In the genomic region with DNA sequence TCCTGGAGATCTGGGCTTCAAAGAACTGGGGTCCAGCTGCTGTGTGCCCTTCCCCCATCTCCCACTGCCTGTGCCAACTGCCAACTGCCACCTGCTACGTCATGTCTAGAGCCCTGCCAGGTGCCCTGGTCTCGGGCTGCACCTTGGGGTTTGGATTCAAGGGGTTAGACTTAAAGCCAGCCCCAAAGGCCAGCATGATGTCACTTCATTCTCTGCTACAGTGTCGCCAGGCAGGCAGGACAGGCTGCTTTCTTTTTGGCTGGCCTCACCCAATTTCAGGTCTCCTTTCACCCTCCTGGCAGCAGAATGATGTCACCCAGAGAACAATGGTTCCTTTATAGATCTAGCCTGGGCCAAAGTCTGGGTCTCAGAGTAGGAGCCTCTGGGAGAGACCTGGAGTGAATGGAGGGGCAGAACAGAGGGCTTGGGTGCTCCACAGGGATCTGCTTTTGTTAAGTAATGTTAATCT, we compare ENCODE assay signal across 1 cellular context.
TF ChIP-seq lines count a peak whose summit lies in the region.

No MANE protein-coding gene starts in this region.

TF ChIP-seq in GM12878, 131 proteins besides CTCF, POLR2A, EP300 and RAD21 (continued from another document):
- TF ChIP-seq KAT2A (conservative IDR thresholded peaks at IDR 0.05; ENCODE audit: control insufficient read depth, low read depth, low read length) (no peak), ZSCAN29 (IDR thresholded peaks at IDR 0.05) (no peak), RCOR1 (conservative IDR thresholded peaks at IDR 0.05; ENCODE audit: low read depth, low read length) (no peak), SMAD1 (IDR thresholded peaks at IDR 0.05; ENCODE audit: low read depth, partially characterized antibody) (no peak), USF1 (IDR thresholded peaks at IDR 0.05; ENCODE audit: borderline replicate concordance, extremely low read length, insufficient read depth, low read depth, low read length) (no peak), SP1 (IDR thresholded peaks at IDR 0.05; ENCODE audit: low read depth, low read length) (no peak), BCL3 (IDR thresholded peaks at IDR 0.05; ENCODE audit: borderline replicate concordance, insufficient read depth, low read depth, low read length, poor library complexity, severe bottlenecking) (no peak), BHLHE40 (IDR thresholded peaks at IDR 0.05; ENCODE audit: borderline replicate concordance in 1 of 2, low read depth in 2 of 2, low read length in 1 of 2) (0 out of 4 replicates have a peak, but pooled peaks of 1 of the 2 experiments have one; percentile 14), EZH2 (IDR thresholded peaks at IDR 0.05; ENCODE audit: borderline replicate concordance, control insufficient read depth, low read depth, low read length) (no peak), MTA2 (IDR thresholded peaks at IDR 0.05; ENCODE audit: low read depth) (no peak), ELK1 (IDR thresholded peaks at IDR 0.05; ENCODE audit: low read depth, low read length) (no peak), BACH1 (IDR thresholded peaks at IDR 0.05; ENCODE audit: borderline replicate concordance) (no peak), NBN (IDR thresholded peaks at IDR 0.05) (no peak), SMAD5 (IDR thresholded peaks at IDR 0.05; ENCODE audit: low read depth) (no peak), CHD4 (IDR thresholded peaks at IDR 0.05) (no peak), ESRRA (IDR thresholded peaks at IDR 0.05; ENCODE audit: low read length) (no peak), ATF7 (IDR thresholded peaks at IDR 0.05; ENCODE audit: low read depth) (peak; percentile 85), LARP7 (IDR thresholded peaks at IDR 0.05) (0 out of 2 replicates have a peak, but pooled peaks have one; percentile 30), NFYA (IDR thresholded peaks at IDR 0.05; ENCODE audit: borderline replicate concordance, low read depth, low read length) (no peak)
